Comparison of ENCODE assay signal across 31 cellular contexts in genomic region chr5:88262116-88262515, GRCh38. TPM values are rescaled to one million over a fixed set of nuclear protein-coding genes. Genes with fewer than 3 reads are reported as not detected.
DNase-seq lines count a peak whose midpoint lies in the region; ATAC-seq, FAIRE-seq and TF ChIP-seq lines count a peak whose summit lies in the region.
"Had no signal": no experiment of that assay in that cellular context is flagged by ENCODE, and none has a peak within 500 bp of the region (broad histone marks: within the 10 kb centered on the region; RNA-seq: fewer than 3 reads in every experiment).

No MANE protein-coding gene starts in this region.

- H3K36me3 Mint-ChIP-seq in immature natural killer cell = peaks cover 0 to 26% (median 6%) of the 10 kb centered on the region in 3 donors

- no peak for TF ChIP-seq POLR2A in GM12878 (IDR thresholded peaks at IDR 0.05; ENCODE audit: low read depth, low read length)

- H3K4me3 Mint-ChIP-seq in immature natural killer cell = no peak overlapping the region
- H3K4me3 Mint-ChIP-seq: activated CD8-positive, alpha-beta T cell treated with anti-CD3 and anti-CD28 coated beads for 36 hours; B cell; CD4-positive, alpha-beta memory T cell; central memory CD8-positive, alpha-beta T cell; dendritic cell treated with granulocyte-macrophage colony-stimulating factor and Interleukin-4, amounts not matched to agents 40 ng/mL and 50 ng/mL, for 4 days; endodermal cell had no signal

- no peak overlapping the region for H3K4me2 ChIP-seq in GM12878 (ENCODE audit: control insufficient read depth, insufficient read depth)
- H3K4me2 ChIP-seq: A549 had no signal

- TF ChIP-seq EP300 in GM12878 (IDR thresholded peaks at IDR 0.05; ENCODE audit: borderline replicate concordance in 1 of 2, control insufficient read depth in 1 of 2, low read depth in 2 of 2, low read length in 2 of 2) = no peak

- in situ Hi-C loops in GM12878 (cut with MboI) = loop anchor here (10.0 kb wide), 1 partner anchor 413 kb away; no protein-coding TSS in a partner anchor

- peaks cover 0 to 2% (median 0%) of the 10 kb centered on the region in 6 donors for H3K9me3 Mint-ChIP-seq in immature natural killer cell
- H3K9me3 Mint-ChIP-seq: CD4-positive, alpha-beta memory T cell; central memory CD8-positive, alpha-beta T cell; dendritic cell treated with granulocyte-macrophage colony-stimulating factor and Interleukin-4, amounts not matched to agents 40 ng/mL and 50 ng/mL, for 4 days had no signal

- H3K9ac ChIP-seq in GM12878 (ENCODE audit: control insufficient read depth, insufficient read depth, low read length) = no peak overlapping the region

- TF ChIP-seq RAD21 in GM12878 (IDR thresholded peaks at IDR 0.05; ENCODE audit: insufficient read depth, low read depth, low read length) = no peak

- H3K79me2 ChIP-seq in GM12878 (ENCODE audit: control insufficient read depth, insufficient read depth, low read length) = peaks cover 70% of the 10 kb centered on the region

- no peak overlapping the region for H3K27ac ChIP-seq in GM12878 (ENCODE audit: control insufficient read depth, insufficient read depth)
- no peak overlapping the region for H3K27ac ChIP-seq in foreskin keratinocyte
- H3K27ac ChIP-seq in pancreas = no peak overlapping the region
- H3K27ac ChIP-seq: A549, esophagus muscularis mucosa, thyroid gland, uterus had no signal

- ATAC-seq in GM12878 (peak; percentile 22; the same call in 2 of the 3 replicates), foreskin keratinocyte (peak; percentile 40), pancreas (no peak), esophagus mucosa (no peak), HG02588 (IDR thresholded peaks at IDR 0.05; ENCODE audit: unreplicated experiment) (no peak)
- ATAC-seq: A549; activated CD8-positive, alpha-beta T cell treated with anti-CD3 and anti-CD28 coated beads for 36 hours; left lobe of liver; right cardiac atrium had no signal

- no peak overlapping the region for H3K4me3 ChIP-seq in GM12878
- no peak overlapping the region for H3K4me3 ChIP-seq in pancreas
- H3K4me3 ChIP-seq: A549, esophagus muscularis mucosa, thyroid gland, uterus had no signal

- CTCF ChIA-PET in GM12878 (lab: Yijun Ruan, JAX) = interaction anchor here (1.4 kb wide), 1 partner anchor 19 kb away, joined by 3 read pairs; no protein-coding TSS in a partner anchor

- FAIRE-seq in D721Med (lab: Jason Lieb, UNC) (peak; percentile 32), GM12878 (lab: Jason Lieb, UNC) (no peak), pancreas (lab: Jason Lieb, UNC) (no peak)
- FAIRE-seq: A549, H1, HTR-8/SVneo had no signal

- TF ChIP-seq CTCF in D721Med (IDR thresholded peaks at IDR 0.05; ENCODE audit: insufficient read depth, missing control alignments) (no peak), GM12878 (IDR thresholded peaks at IDR 0.05 in 2 of 3, conservative IDR thresholded peaks at IDR 0.05 in 1 of 3; ENCODE audit: control insufficient read depth in 2 of 3, extremely low read depth in 1 of 3, insufficient read depth in 1 of 3, low read depth in 3 of 3, low read length in 3 of 3) (no peak), foreskin keratinocyte (conservative IDR thresholded peaks at IDR 0.05) (no peak), pancreas (IDR thresholded peaks at IDR 0.05) (no peak)

- no peaks in the 10 kb centered on the region for H3K27me3 Mint-ChIP-seq in immature natural killer cell (ENCODE audit: low read depth in 3 of 3)
- H3K27me3 Mint-ChIP-seq: activated CD8-positive, alpha-beta T cell treated with anti-CD3 and anti-CD28 coated beads for 36 hours; B cell; CD4-positive, alpha-beta memory T cell; central memory CD8-positive, alpha-beta T cell; dendritic cell treated with granulocyte-macrophage colony-stimulating factor and Interleukin-4, amounts not matched to agents 40 ng/mL and 50 ng/mL, for 4 days had no signal

- BruUV-seq in GM12878 (replicated peaks; lab: Mats Ljungman, UMichigan) = no TSS peak

- RAD21 ChIA-PET in GM12878 (lab: Charles Lee; ENCODE audit: unreplicated experiment) = interaction anchor here (0.7 to 0.9 kb wide), 2 partner anchors 14 to 340 kb away, joined by 3 to 5 read pairs; no protein-coding TSS in a partner anchor

- POLR2A ChIA-PET in GM12878 (lab: Charles Lee) = interaction anchor here (1.0 kb wide), 1 partner anchor 13 kb away, joined by 4 read pairs; no protein-coding TSS in a partner anchor

- H2AFZ ChIP-seq in GM12878 (ENCODE audit: control insufficient read depth, low read depth, low read length) = no peak overlapping the region

- SMC1A ChIA-PET in GM12878 (lab: Charles Lee; ENCODE audit: uncharacterized antibody, unreplicated experiment) = interaction anchor here (1.2 kb wide), 1 partner anchor 405 kb away, joined by 3 read pairs; no protein-coding TSS in a partner anchor

- H3K4me1 ChIP-seq in GM12878 (ENCODE audit: control insufficient read depth, insufficient read depth, low read length) (0 out of 2 replicates have a peak, but pooled peaks cover 2% of the 10 kb centered on the region), foreskin keratinocyte (peaks cover 9% of the 10 kb centered on the region), pancreas (peaks cover 4 to 9% (median 4%) of the 10 kb centered on the region in 3 donors)
- H3K4me1 ChIP-seq: uterus had no signal

- H4K20me1 ChIP-seq in GM12878 (ENCODE audit: control insufficient read depth, insufficient read depth) = no peaks in the 10 kb centered on the region

- H3K27me3 ChIP-seq in GM12878 (replicated peaks in 1 of 2; ENCODE audit: control insufficient read depth in 2 of 2, insufficient read depth in 2 of 2, low read length in 1 of 2) (no peaks in the 10 kb centered on the region), foreskin keratinocyte (no peaks in the 10 kb centered on the region), pancreas (no peaks in the 10 kb centered on the region)
- H3K27me3 ChIP-seq: esophagus muscularis mucosa, thyroid gland, uterus had no signal

- H3K36me3 ChIP-seq in GM12878 (ENCODE audit: control insufficient read depth in 2 of 2, insufficient read depth in 2 of 2, low read length in 1 of 2) (peaks cover 0 to 7% of the 10 kb centered on the region in 2 experiments; a peak in 1 of 4 replicates), pancreas (no peaks in the 10 kb centered on the region)
- H3K36me3 ChIP-seq: esophagus muscularis mucosa, thyroid gland, uterus had no signal

- H3K27ac Mint-ChIP-seq in immature natural killer cell = no peak overlapping the region
- H3K27ac Mint-ChIP-seq: activated CD8-positive, alpha-beta T cell treated with anti-CD3 and anti-CD28 coated beads for 36 hours; activated naive CD4-positive, alpha-beta T cell treated with anti-CD3 and anti-CD28 coated beads, Interleukin-2, amount 50 U/mL, for 72 hours; B cell; dendritic cell treated with granulocyte-macrophage colony-stimulating factor and Interleukin-4, amounts not matched to agents 40 ng/mL and 50 ng/mL, for 4 days; endodermal cell had no signal

- intact Hi-C loops in GM12878 (cut with micrococcal nuclease; ENCODE audit: unreplicated experiment) (no loop called here), pancreas (cut with DNase I) (no loop called here)

- H3K9me3 ChIP-seq in GM12878 (replicated peaks; ENCODE audit: control insufficient read depth, insufficient read depth, low read length) = peaks cover 5% of the 10 kb centered on the region; the same call in 2 of the 3 replicates
- no peaks in the 10 kb centered on the region for H3K9me3 ChIP-seq in pancreas
- H3K9me3 ChIP-seq: esophagus muscularis mucosa, thyroid gland, uterus had no signal

- H3K4me1 Mint-ChIP-seq in immature natural killer cell = peaks cover 25 to 82% of the 10 kb centered on the region in 2 donors

- DNase-seq in D721Med (ENCODE audit: insufficient read length, low spot score) (no peak), NCI-H226 (peak; percentile 70), GM12878 (ENCODE audit: low read depth, low spot score) (no peak), foreskin keratinocyte (peak in 1 of 2 donors; percentile 52), pancreas (no peak), immature natural killer cell (no peak)
- DNase-seq: activated CD8-positive, alpha-beta T cell treated with anti-CD3 and anti-CD28 coated beads for 36 hours; anterior cingulate cortex; CD4-positive, alpha-beta memory T cell; endodermal cell; hippocampal formation; KBM-7; MM.1S; NCI-H1417; NCI-H2029; NCI-H524; right cardiac atrium; stimulated activated CD8-positive, alpha-beta memory T cell treated with anti-CD3 and anti-CD28 coated beads, Interleukin-4, amount 100 ng/mL, for 48 hours; thyroid gland; uterus had no signal

TF ChIP-seq in GM12878, 131 proteins besides CTCF, POLR2A, EP300 and RAD21 (continues in another document):
- no peak for TF ChIP-seq FOXK2 (IDR thresholded peaks at IDR 0.05)

RNA-seq across cellular contexts. Expression of gene TMEM161B, which starts 6.5 kb away (rescaled TPM):
- total RNA-seq in GM12878 (2013; cell fraction: nucleolus; rRNA removed) = 191 and 196 TPM in 2 replicates
- total RNA-seq in GM12878 (2014; rRNA removed) (26.1 and 30.5 TPM in 2 replicates), GM12878 (2014; rRNA removed; fragmentation: Illumina TruSeq; extraction: Trizol) (33.2 and 35.3 TPM in 2 replicates), GM12878 (2021) (22.6 and 23.9 TPM in 2 replicates), foreskin keratinocyte (10.7 and 11.4 TPM in 2 replicates), pancreas (10 to 100 TPM in 1 of 6 donors, 1 to 10 TPM in 5; 5.5 to 10.9 (median 7.2) TPM), esophagus mucosa (9.3 TPM)
- 8.2 TPM for polyA plus RNA-seq in GM12878 (2011; ENCODE audit: low read depth)
- polyA plus RNA-seq in GM12878 (2011; rRNA removed) (38.9 and 60.4 TPM in 2 replicates), GM12878 (2014; fragmentation: Illumina TruSeq; extraction: Trizol) (28.1 and 32.2 TPM in 2 replicates), GM12878 (2014; fragmentation: Nextera tagmentation; extraction: Ambion mirVana) (10 to 100 TPM; 23.0 to 30.0 TPM), GM12878 (2014; rRNA removed) (18.7 and 18.8 TPM in 2 replicates), GM12878 (2016; fragmentation: Nextera tagmentation; extraction: Ambion mirVana) (10 to 100 TPM; 13.8 to 15.4 TPM), foreskin keratinocyte (3.6 and 4.3 TPM in 2 replicates), pancreas (1 to 10 TPM; 2.5 to 7.3 TPM), immature natural killer cell (10 to 100 TPM in 1 of 3 donors, 1 to 10 TPM in 2; 5.6 to 12.1 (median 7.3) TPM)
- 10.3 and 11.1 TPM in 2 replicates for polyA plus RNA-seq in GM12878 (2011; cell fraction: cytosol; rRNA removed)
- 48.4 and 62.8 TPM in 2 replicates for polyA plus RNA-seq in GM12878 (2011; cell fraction: nucleus; rRNA removed)
- polyA plus RNA-seq in GM12878 (2012) = 10.9 and 14.3 TPM in 2 replicates
- polyA minus RNA-seq in GM12878 (2011; rRNA and poly(A)+ RNA removed) = 44.6 and 50.5 TPM in 2 replicates
- 7.8 and 14.2 TPM in 2 replicates for polyA minus RNA-seq in GM12878 (2011; cell fraction: cytosol; rRNA and poly(A)+ RNA removed)
- 93.5 and 124 TPM in 2 replicates for polyA minus RNA-seq in GM12878 (2011; cell fraction: nucleus; rRNA and poly(A)+ RNA removed)

Comparison
In these comparisons a context has a peak if more than half of its experiments do, and no peak if none do; other contexts are left out.
1. ATAC-seq: peak in GM12878 (single experiment) and foreskin keratinocyte (single experiment); none in pancreas (0 of 4), esophagus mucosa (single experiment) and HG02588 (single experiment).